21 cellular contexts compared by ENCODE assay signal in genomic region chr15:51168700-51169099, GRCh38.
"Had no signal": no experiment of that assay in that cellular context is flagged by ENCODE, and none has a peak within 500 bp of the region (broad histone marks: within the 10 kb centered on the region; RNA-seq: fewer than 3 reads in every experiment).

No MANE protein-coding gene starts in this region.

- H3K4me3 Mint-ChIP-seq: naive thymus-derived CD4-positive, alpha-beta T cell had no signal

- H3K36me3 ChIP-seq: esophagus muscularis mucosa, neutrophil, sigmoid colon, tibial artery, upper lobe of left lung, uterus had no signal

- H3K36me3 Mint-ChIP-seq: naive thymus-derived CD4-positive, alpha-beta T cell had no signal

- H3K27ac ChIP-seq: epithelial cell of prostate, esophagus muscularis mucosa, hepatocyte, neutrophil, sigmoid colon, skin epidermis, upper lobe of left lung, uterus had no signal

- H3K4me3 ChIP-seq: esophagus muscularis mucosa, hepatocyte, lung, sigmoid colon, skin epidermis, tibial artery, upper lobe of left lung, uterus had no signal

- H3K27me3 ChIP-seq: esophagus muscularis mucosa, neutrophil, sigmoid colon, tibial artery, upper lobe of left lung, uterus had no signal

- ATAC-seq: left colon; left ventricle myocardium superior; naive thymus-derived CD4-positive, alpha-beta T cell had no signal

- DNase-seq: effector memory CD4-positive, alpha-beta T cell; foreskin melanocyte; head of caudate nucleus; left colon; left ventricle myocardium superior; mesendoderm; naive thymus-derived CD4-positive, alpha-beta T cell; posterior cingulate gyrus; sigmoid colon; stimulated activated CD4-positive, alpha-beta T cell treated with anti-CD3 and anti-CD28 coated beads, Interleukin-2, amount 100 ng/mL, for 24 hours; stimulated activated CD4-positive, alpha-beta T cell treated with anti-CD3 and anti-CD28 coated beads, Interleukin-4, amount 100 ng/mL, for 4 hours; stimulated activated naive CD4-positive, alpha-beta T cell treated with Interleukin-2 at 50 U/mL for 16 hours; tibial artery; upper lobe of left lung; uterus had no signal

- H3K9me3 ChIP-seq: esophagus muscularis mucosa, neutrophil, sigmoid colon, tibial artery, upper lobe of left lung, uterus had no signal

- H2AFZ ChIP-seq: hepatocyte had no signal

- H3K4me2 ChIP-seq: hepatocyte had no signal

- H3K4me1 Mint-ChIP-seq: naive thymus-derived CD4-positive, alpha-beta T cell had no signal

- H3K27ac Mint-ChIP-seq: naive thymus-derived CD4-positive, alpha-beta T cell had no signal
